8 cellular contexts compared by ENCODE assay signal in genomic region chr2:86037141-86037794, GRCh38.
DNase-seq lines count a peak whose midpoint lies in the region; ATAC-seq and TF ChIP-seq lines count a peak whose summit lies in the region.

No MANE protein-coding gene starts in this region.

- POLR2A ChIA-PET in CD8-positive, alpha-beta T cell (lab: Charles Lee), result interaction anchor here (0.6 to 3.6 kb wide), 13 partner anchors 12 to 404 kb away, joined by 3 to 28 read pairs (median 5); partner anchors contain the start of genes KDM3A, POLR1A, PTCD3 and ST3GAL5

- H3K9ac ChIP-seq in OCI-LY3 (ENCODE audit: low read length), result peak overlapping the region; percentile 78
- H3K9ac ChIP-seq in smooth muscle cell (ENCODE audit: low read depth), result no peak overlapping the region

- peaks cover 5% of the 10 kb centered on the region for H3F3A ChIP-seq in smooth muscle cell (ENCODE audit: low read depth)

- H2AFZ ChIP-seq in OCI-LY3 (ENCODE audit: low read depth, low read length) (no peak overlapping the region), smooth muscle cell (ENCODE audit: low read depth) (no peak overlapping the region)

- H3K27me3 Mint-ChIP-seq in CD8-positive, alpha-beta T cell (ENCODE audit: low read depth), result no peaks in the 10 kb centered on the region

- intact Hi-C loops in CD8-positive, alpha-beta T cell (cut with DNase I, micrococcal nuclease), result loop anchor here (2.0 to 10.0 kb wide), 6 partner anchors 40 to 758 kb away; partner anchors contain the start of genes IMMT (in 2 of the 2), KDM3A (in 2 of the 2), MRPL35 (in 2 of the 2) and CD8A (in 1 of the 2)
- intact Hi-C loops in left cardiac atrium (cut with DNase I), result loop anchor here in 1 of 2 donors (5.0 kb wide), 2 partner anchors 35 to 150 kb away; partner anchors contain the start of gene ST3GAL5

- no peaks in the 10 kb centered on the region for H3K9me3 Mint-ChIP-seq in CD8-positive, alpha-beta T cell

- no peak for TF ChIP-seq CTCF in CD8-positive, alpha-beta T cell (IDR thresholded peaks at IDR 0.05)
- TF ChIP-seq CTCF in OCI-LY3 (IDR thresholded peaks at IDR 0.05; ENCODE audit: low read depth, low read length) (no peak), smooth muscle cell (IDR thresholded peaks at IDR 0.05; ENCODE audit: borderline replicate concordance, insufficient read depth, poor library complexity, severe bottlenecking) (no peak)

- peak overlapping the region; percentile 100 for H3K27ac Mint-ChIP-seq in CD8-positive, alpha-beta T cell

- peaks cover 19% of the 10 kb centered on the region for H3K36me3 Mint-ChIP-seq in CD8-positive, alpha-beta T cell

- peak overlapping the region; percentile 58 for H3K4me2 ChIP-seq in OCI-LY3 (ENCODE audit: low read length)
- peak overlapping the region; percentile 65 for H3K4me2 ChIP-seq in smooth muscle cell

- H3K4me1 ChIP-seq in CD8-positive, alpha-beta T cell (ENCODE audit: insufficient read depth, low read length), result peaks cover 92% of the 10 kb centered on the region
- H3K4me1 ChIP-seq in OCI-LY3 (ENCODE audit: low read length) (peaks cover 49% of the 10 kb centered on the region), smooth muscle cell (ENCODE audit: low read depth) (peaks cover 7% of the 10 kb centered on the region)

- peaks cover 93% of the 10 kb centered on the region for H3K4me1 Mint-ChIP-seq in CD8-positive, alpha-beta T cell (ENCODE audit: low read depth)

- H3K27me3 ChIP-seq in CD8-positive, alpha-beta T cell (ENCODE audit: insufficient read depth, low read length), result no peaks in the 10 kb centered on the region
- H3K27me3 ChIP-seq in OCI-LY3 (ENCODE audit: low read depth, low read length) (no peaks in the 10 kb centered on the region), smooth muscle cell (ENCODE audit: low read depth) (no peaks in the 10 kb centered on the region)

- DNase-seq in CD8-positive, alpha-beta T cell, result peak in 4 of 7 experiments; percentile 48 to 68 (median 62)
- DNase-seq in left cardiac atrium, result peak; percentile 75
- no peak for DNase-seq in smooth muscle cell (lab: John Stamatoyannopoulos, UW; ENCODE audit: unreplicated experiment)
- no peak for DNase-seq in NCI-H524 treated with DMSO at 0.1 percent for 48 hours (lab: John Stamatoyannopoulos, UW)

- H3K9me3 ChIP-seq in CD8-positive, alpha-beta T cell (ENCODE audit: low read length), result no peaks in the 10 kb centered on the region
- H3K9me3 ChIP-seq in OCI-LY3 (ENCODE audit: insufficient read depth, low read length) (no peaks in the 10 kb centered on the region), smooth muscle cell (replicated peaks; ENCODE audit: low read depth) (no peaks in the 10 kb centered on the region)

- peaks cover 4% of the 10 kb centered on the region for H3K36me3 ChIP-seq in CD8-positive, alpha-beta T cell (ENCODE audit: insufficient read depth, low read length)
- peaks cover 59% of the 10 kb centered on the region for H3K36me3 ChIP-seq in OCI-LY3 (replicated peaks; ENCODE audit: low read depth, low read length)
- peaks cover 5% of the 10 kb centered on the region for H3K36me3 ChIP-seq in smooth muscle cell (ENCODE audit: low read depth)

- H3K4me3 Mint-ChIP-seq in CD8-positive, alpha-beta T cell, result peak overlapping the region; percentile 70

- no peaks in the 10 kb centered on the region for H4K20me1 ChIP-seq in OCI-LY3 (ENCODE audit: insufficient read depth, low read length)
- H4K20me1 ChIP-seq in smooth muscle cell (ENCODE audit: low read depth), result no peaks in the 10 kb centered on the region

- peak overlapping the region; percentile 2 for H3K4me3 ChIP-seq in CD8-positive, alpha-beta T cell (ENCODE audit: low read depth, low read length)
- H3K4me3 ChIP-seq in OCI-LY3 (ENCODE audit: low read length) (peak overlapping the region; percentile 14; the same call in 1 of the 2 replicates), smooth muscle cell (no peak overlapping the region)

- WGBS in adipose tissue, 3 donors, result 20 to 47% (median 28%) methylated on average over 12 of the region's 12 CpGs
- WGBS in smooth muscle cell (ENCODE audit: low lambda C conversion rate), result 69% methylated on average over 12 of the region's 12 CpGs

- peak; percentile 6 for ATAC-seq in CD8-positive, alpha-beta T cell
- ATAC-seq in left cardiac atrium (peak; percentile 75 to 86), HG02884 (IDR thresholded peaks at IDR 0.05; ENCODE audit: unreplicated experiment) (no peak), HG02938 (IDR thresholded peaks at IDR 0.05; ENCODE audit: unreplicated experiment) (no peak)

- CTCF ChIA-PET in CD8-positive, alpha-beta T cell (lab: Charles Lee), result interaction anchor here (1.0 to 5.3 kb wide), 9 partner anchors 8 to 213 kb away, joined by 3 to 66 read pairs (median 5); partner anchors contain the start of gene ST3GAL5

- H3K79me2 ChIP-seq in OCI-LY3 (ENCODE audit: low read length) (peaks cover 12% of the 10 kb centered on the region; the same call in 1 of the 2 replicates), smooth muscle cell (ENCODE audit: low read depth) (no peaks in the 10 kb centered on the region)

- H3K27ac ChIP-seq in CD8-positive, alpha-beta T cell (ENCODE audit: low read depth, low read length), result peak overlapping the region; percentile 93
- peak overlapping the region; percentile 96 for H3K27ac ChIP-seq in OCI-LY3 (ENCODE audit: low read length)
- H3K27ac ChIP-seq in adipose tissue (ENCODE audit: low read depth, low read length), result peak overlapping the region; percentile 70
- H3K27ac ChIP-seq in smooth muscle cell (ENCODE audit: low read depth), result peak overlapping the region; percentile 70

Comparison
In these comparisons a context has a peak if more than half of its experiments do, and no peak if none do; other contexts are left out.
1. ATAC-seq: peak in CD8-positive, alpha-beta T cell (single experiment) and left cardiac atrium (2 of 2); none in HG02884 (single experiment) and HG02938 (single experiment).
2. DNase-seq: peak in CD8-positive, alpha-beta T cell (4 of 7) and left cardiac atrium (single experiment); none in smooth muscle cell (single experiment) and NCI-H524 treated with DMSO at 0.1 percent for 48 hours (single experiment).
3. Peak in every context shown above with its lines, with median percentiles within 50 percentile points of each other: H3K27ac ChIP-seq.